ENCODE assay signal across 10 cellular contexts in genomic region chr2:78861546-78861945, GRCh38.
A peak's percentile ranks its signal among the peaks of the same experiment; 100 is the strongest.
DNase-seq lines count a peak whose midpoint lies in the region; ATAC-seq, FAIRE-seq and TF ChIP-seq lines count a peak whose summit lies in the region.
"Had no signal": no experiment of that assay in that cellular context is flagged by ENCODE, and none has a peak within 500 bp of the region (broad histone marks: within the 10 kb centered on the region; RNA-seq: fewer than 3 reads in every experiment).

No MANE protein-coding gene starts in this region.

- CTCF ChIA-PET in activated CD8-positive, alpha-beta T cell treated with anti-CD3 and anti-CD28 coated beads for 36 hours (lab: Charles Lee), result no interaction called here
- CTCF ChIA-PET in activated CD8-positive, alpha-beta T cell treated with anti-CD3 and anti-CD28 coated beads, Interleukin-2, amount 10 ng/mL, durations not matched to agents 7 days and 5 days (lab: Charles Lee), result no interaction called here
- CTCF ChIA-PET in endothelial cell of umbilical vein (lab: Charles Lee), result interaction anchor here (0.6 to 1.5 kb wide), 11 partner anchors 9 to 1908 kb away, joined by 3 to 13 read pairs (median 5); no protein-coding TSS in a partner anchor

- no peaks in the 10 kb centered on the region for H3K9me1 ChIP-seq in endothelial cell of umbilical vein (replicated peaks; ENCODE audit: control insufficient read depth, extremely low read depth, insufficient read depth, low read length)

- H3K4me2 ChIP-seq in endothelial cell of umbilical vein (ENCODE audit: insufficient read depth, low read length), result no peak overlapping the region

- H3K36me3 Mint-ChIP-seq in activated CD8-positive, alpha-beta T cell treated with anti-CD3 and anti-CD28 coated beads for 36 hours (ENCODE audit: low read depth), result no peaks in the 10 kb centered on the region
- no peaks in the 10 kb centered on the region for H3K36me3 Mint-ChIP-seq in activated CD8-positive, alpha-beta T cell treated with anti-CD3 and anti-CD28 coated beads, Interleukin-2, amount 10 ng/mL, durations not matched to agents 7 days and 5 days (ENCODE audit: low read depth)

- H3K4me1 Mint-ChIP-seq in activated CD8-positive, alpha-beta T cell treated with anti-CD3 and anti-CD28 coated beads for 36 hours (ENCODE audit: low read depth), result no peaks in the 10 kb centered on the region
- H3K4me1 Mint-ChIP-seq in activated CD8-positive, alpha-beta T cell treated with anti-CD3 and anti-CD28 coated beads, Interleukin-2, amount 10 ng/mL, durations not matched to agents 7 days and 5 days (ENCODE audit: low read depth), result no peaks in the 10 kb centered on the region

- intact Hi-C loops in activated CD8-positive, alpha-beta T cell treated with anti-CD3 and anti-CD28 coated beads for 36 hours (cut with micrococcal nuclease), result no loop called here
- intact Hi-C loops in endothelial cell of umbilical vein (cut with micrococcal nuclease), result loop anchor here (1.0 to 10.0 kb wide), 2 partner anchors 113 to 188 kb away; no protein-coding TSS in a partner anchor

- H3K27ac ChIP-seq in endothelial cell of umbilical vein (ENCODE audit: insufficient read depth, low read depth, low read length), result no peak overlapping the region

- no peak overlapping the region for H3K4me3 Mint-ChIP-seq in activated CD8-positive, alpha-beta T cell treated with anti-CD3 and anti-CD28 coated beads for 36 hours
- H3K4me3 Mint-ChIP-seq in activated CD8-positive, alpha-beta T cell treated with anti-CD3 and anti-CD28 coated beads, Interleukin-2, amount 10 ng/mL, durations not matched to agents 7 days and 5 days, result no peak overlapping the region

- FAIRE-seq in endothelial cell of umbilical vein (lab: Jason Lieb, UNC) (peak; percentile 60), urothelium cell line (lab: Jason Lieb, UNC) (no peak)

- H3K4me1 ChIP-seq in endothelial cell of umbilical vein (ENCODE audit: control insufficient read depth, extremely low read depth, insufficient read depth, low read length), result no peaks in the 10 kb centered on the region

- no peaks in the 10 kb centered on the region for H3K79me2 ChIP-seq in endothelial cell of umbilical vein (ENCODE audit: control insufficient read depth, insufficient read depth, low read length)

- dilution Hi-C loops in endothelial cell of umbilical vein (cut with MboI; ENCODE audit: extremely low pct_ligation_motif_present, low sequenced_read_pairs), result no loop called here

- POLR2A ChIA-PET in activated CD8-positive, alpha-beta T cell treated with anti-CD3 and anti-CD28 coated beads for 36 hours (lab: Charles Lee), result interaction anchor here (0.6 kb wide), 1 partner anchor 74 kb away, joined by 3 read pairs; no protein-coding TSS in a partner anchor
- POLR2A ChIA-PET in activated CD8-positive, alpha-beta T cell treated with anti-CD3 and anti-CD28 coated beads, Interleukin-2, amount 10 ng/mL, durations not matched to agents 7 days and 5 days (lab: Charles Lee), result no interaction called here
- POLR2A ChIA-PET in endothelial cell of umbilical vein (lab: Charles Lee), result no interaction called here

- H3K9me3 ChIP-seq in endothelial cell of umbilical vein (replicated peaks; ENCODE audit: control insufficient read depth, insufficient read depth, low read length), result no peaks in the 10 kb centered on the region

- H4K20me1 ChIP-seq in endothelial cell of umbilical vein (replicated peaks; ENCODE audit: control insufficient read depth, extremely low read depth, insufficient read depth, low read length), result no peaks in the 10 kb centered on the region

- no peak for DNase-seq in activated CD8-positive, alpha-beta T cell treated with anti-CD3 and anti-CD28 coated beads for 36 hours
- DNase-seq in activated CD8-positive, alpha-beta T cell treated with anti-CD3 and anti-CD28 coated beads, Interleukin-2, amount 10 ng/mL, durations not matched to agents 7 days and 5 days, result no peak
- DNase-seq in NAMALWA (ENCODE audit: low spot score) (peak; percentile 49), endothelial cell of umbilical vein (ENCODE audit: low read depth, low spot score) (peak; percentile 33), urothelium cell line (ENCODE audit: low spot score) (peak; percentile 48), SHP77 treated with DMSO at 0.1 percent for 48 hours (lab: John Stamatoyannopoulos, UW) (no peak), putamen (ENCODE audit: low spot score) (no peak)
- DNase-seq: midbrain, T1000 had no signal

- H3K36me3 ChIP-seq in endothelial cell of umbilical vein (ENCODE audit: control insufficient read depth in 2 of 2, extremely low read depth in 1 of 2, insufficient read depth in 2 of 2, low read length in 2 of 2), result no peaks in the 10 kb centered on the region

- H3K27me3 ChIP-seq in endothelial cell of umbilical vein (ENCODE audit: control insufficient read depth in 2 of 2, insufficient read depth in 2 of 2, low read length in 2 of 2), result no peaks in the 10 kb centered on the region

- no peak overlapping the region for H3K9ac ChIP-seq in endothelial cell of umbilical vein (replicated peaks; ENCODE audit: extremely low read depth, insufficient read depth, low read length)

- peak; percentile 38 for TF ChIP-seq CTCF in activated CD8-positive, alpha-beta T cell treated with anti-CD3 and anti-CD28 coated beads for 36 hours (IDR thresholded peaks at IDR 0.05)
- peak; percentile 31 to 44 for TF ChIP-seq CTCF in endothelial cell of umbilical vein (IDR thresholded peaks at IDR 0.05; ENCODE audit: extremely low read depth in 1 of 2, insufficient read depth in 1 of 2, low read depth in 1 of 2, low read length in 2 of 2)

- H3K27me3 Mint-ChIP-seq in activated CD8-positive, alpha-beta T cell treated with anti-CD3 and anti-CD28 coated beads for 36 hours, result no peaks in the 10 kb centered on the region
- H3K27me3 Mint-ChIP-seq in activated CD8-positive, alpha-beta T cell treated with anti-CD3 and anti-CD28 coated beads, Interleukin-2, amount 10 ng/mL, durations not matched to agents 7 days and 5 days (ENCODE audit: low read depth), result no peaks in the 10 kb centered on the region

- no peak overlapping the region for H2AFZ ChIP-seq in endothelial cell of umbilical vein (ENCODE audit: low read depth, low read length)

- no peak overlapping the region for H3K27ac Mint-ChIP-seq in activated CD8-positive, alpha-beta T cell treated with anti-CD3 and anti-CD28 coated beads for 36 hours
- no peak overlapping the region for H3K27ac Mint-ChIP-seq in activated CD8-positive, alpha-beta T cell treated with anti-CD3 and anti-CD28 coated beads, Interleukin-2, amount 10 ng/mL, durations not matched to agents 7 days and 5 days

- no peak overlapping the region for H3K4me3 ChIP-seq in endothelial cell of umbilical vein (replicated peaks in 1 of 3; ENCODE audit: insufficient read depth in 1 of 3, low read depth in 1 of 3, low read length in 3 of 3)

- peaks cover 8% of the 10 kb centered on the region for H3K9me3 Mint-ChIP-seq in activated CD8-positive, alpha-beta T cell treated with anti-CD3 and anti-CD28 coated beads for 36 hours
- peaks cover 9% of the 10 kb centered on the region for H3K9me3 Mint-ChIP-seq in activated CD8-positive, alpha-beta T cell treated with anti-CD3 and anti-CD28 coated beads, Interleukin-2, amount 10 ng/mL, durations not matched to agents 7 days and 5 days (ENCODE audit: insufficient read depth)

- TF ChIP-seq POLR2A in endothelial cell of umbilical vein (IDR thresholded peaks at IDR 0.05; ENCODE audit: low read depth, low read length), result no peak

- no peak for ATAC-seq in activated CD8-positive, alpha-beta T cell treated with anti-CD3 and anti-CD28 coated beads for 36 hours
- ATAC-seq in activated CD8-positive, alpha-beta T cell treated with anti-CD3 and anti-CD28 coated beads, Interleukin-2, amount 10 ng/mL, durations not matched to agents 7 days and 5 days, result no peak
- ATAC-seq in HG03442 (IDR thresholded peaks at IDR 0.05; ENCODE audit: unreplicated experiment), result no peak

- BruUV-seq in endothelial cell of umbilical vein (replicated peaks; lab: Mats Ljungman, UMichigan), result no TSS peak

TF ChIP-seq in endothelial cell of umbilical vein, 7 proteins besides CTCF, POLR2A, EP300 and RAD21:
- TF ChIP-seq MYC (IDR thresholded peaks at IDR 0.05; ENCODE audit: low read depth, low read length) (no peak), EZH2 (IDR thresholded peaks at IDR 0.05; ENCODE audit: borderline replicate concordance, low read depth, low read length, severe bottlenecking) (no peak), GATA2 (IDR thresholded peaks at IDR 0.05; ENCODE audit: insufficient read depth, insufficient read length, low read depth, low read length) (no peak), FOS (IDR thresholded peaks at IDR 0.05; ENCODE audit: borderline replicate concordance, insufficient read depth, low read length) (no peak), JUN (IDR thresholded peaks at IDR 0.05; ENCODE audit: borderline replicate concordance, insufficient read depth, insufficient read length, low read depth) (no peak), MAX (IDR thresholded peaks at IDR 0.05; ENCODE audit: insufficient read depth, insufficient read length) (no peak), POLR2AphosphoS5 (IDR thresholded peaks at IDR 0.05; ENCODE audit: insufficient read depth, low read depth, low read length) (no peak)
TF ChIP-seq in endothelial cell of umbilical vein: peak in this region for 0.

Comparison
In these comparisons a context has a peak if more than half of its experiments do, and no peak if none do; other contexts are left out.
1. DNase-seq: peak in NAMALWA (single experiment), endothelial cell of umbilical vein (single experiment) and urothelium cell line (single experiment); none in activated CD8-positive, alpha-beta T cell treated with anti-CD3 and anti-CD28 coated beads for 36 hours (single experiment), activated CD8-positive, alpha-beta T cell treated with anti-CD3 and anti-CD28 coated beads, Interleukin-2, amount 10 ng/mL, durations not matched to agents 7 days and 5 days (single experiment), SHP77 treated with DMSO at 0.1 percent for 48 hours (single experiment) and putamen (single experiment).